1 cellular context compared by ENCODE assay signal in the genomic region with DNA sequence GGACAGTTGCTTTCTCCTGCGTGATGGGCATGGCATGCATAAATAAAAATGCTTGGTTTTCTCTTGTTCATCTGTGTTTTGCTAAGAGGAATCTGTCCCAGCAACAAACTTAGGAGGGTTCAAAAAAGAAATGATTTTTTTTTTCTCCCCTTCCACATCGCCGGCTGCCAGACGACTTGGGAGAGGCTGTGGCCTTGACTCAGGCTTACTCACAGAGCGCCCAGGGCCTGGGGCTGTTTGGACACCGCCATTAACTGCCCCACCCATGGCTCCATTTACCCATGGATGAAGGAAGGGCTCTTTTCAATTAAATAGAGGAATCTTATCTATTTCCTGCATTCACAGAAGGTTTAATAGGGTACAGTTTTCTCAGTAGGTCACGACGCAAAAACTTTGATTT.
TF ChIP-seq lines count a peak whose summit lies in the region.

No MANE protein-coding gene starts in this region.

TF ChIP-seq in GM23338, 12 proteins besides CTCF, POLR2A, EP300 and RAD21 (continued from another document):
- TF ChIP-seq, protein P1, sequence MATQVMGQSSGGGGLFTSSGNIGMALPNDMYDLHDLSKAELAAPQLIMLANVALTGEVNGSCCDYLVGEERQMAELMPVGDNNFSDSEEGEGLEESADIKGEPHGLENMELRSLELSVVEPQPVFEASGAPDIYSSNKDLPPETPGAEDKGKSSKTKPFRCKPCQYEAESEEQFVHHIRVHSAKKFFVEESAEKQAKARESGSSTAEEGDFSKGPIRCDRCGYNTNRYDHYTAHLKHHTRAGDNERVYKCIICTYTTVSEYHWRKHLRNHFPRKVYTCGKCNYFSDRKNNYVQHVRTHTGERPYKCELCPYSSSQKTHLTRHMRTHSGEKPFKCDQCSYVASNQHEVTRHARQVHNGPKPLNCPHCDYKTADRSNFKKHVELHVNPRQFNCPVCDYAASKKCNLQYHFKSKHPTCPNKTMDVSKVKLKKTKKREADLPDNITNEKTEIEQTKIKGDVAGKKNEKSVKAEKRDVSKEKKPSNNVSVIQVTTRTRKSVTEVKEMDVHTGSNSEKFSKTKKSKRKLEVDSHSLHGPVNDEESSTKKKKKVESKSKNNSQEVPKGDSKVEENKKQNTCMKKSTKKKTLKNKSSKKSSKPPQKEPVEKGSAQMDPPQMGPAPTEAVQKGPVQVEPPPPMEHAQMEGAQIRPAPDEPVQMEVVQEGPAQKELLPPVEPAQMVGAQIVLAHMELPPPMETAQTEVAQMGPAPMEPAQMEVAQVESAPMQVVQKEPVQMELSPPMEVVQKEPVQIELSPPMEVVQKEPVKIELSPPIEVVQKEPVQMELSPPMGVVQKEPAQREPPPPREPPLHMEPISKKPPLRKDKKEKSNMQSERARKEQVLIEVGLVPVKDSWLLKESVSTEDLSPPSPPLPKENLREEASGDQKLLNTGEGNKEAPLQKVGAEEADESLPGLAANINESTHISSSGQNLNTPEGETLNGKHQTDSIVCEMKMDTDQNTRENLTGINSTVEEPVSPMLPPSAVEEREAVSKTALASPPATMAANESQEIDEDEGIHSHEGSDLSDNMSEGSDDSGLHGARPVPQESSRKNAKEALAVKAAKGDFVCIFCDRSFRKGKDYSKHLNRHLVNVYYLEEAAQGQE (IDR thresholded peaks at IDR 0.05; ENCODE audit: unreplicated experiment): no peak
- TF ChIP-seq POLR2AphosphoS5 (IDR thresholded peaks at IDR 0.05; ENCODE audit: low read depth) (no peak), ZNF331 (CRISPR knock-in tag; IDR thresholded peaks at IDR 0.05; ENCODE audit: low read depth) (no peak), STAT1 (IDR thresholded peaks at IDR 0.05; ENCODE audit: unreplicated experiment) (no peak), JUNB (IDR thresholded peaks at IDR 0.05; ENCODE audit: unreplicated experiment) (no peak), NANOG (IDR thresholded peaks at IDR 0.05; ENCODE audit: borderline replicate concordance) (no peak), EZH2phosphoT487 (IDR thresholded peaks at IDR 0.05; ENCODE audit: unreplicated experiment) (no peak), EZH2 (IDR thresholded peaks at IDR 0.05; ENCODE audit: low read depth, unreplicated experiment) (no peak)
- TF ChIP-seq, protein P2, sequence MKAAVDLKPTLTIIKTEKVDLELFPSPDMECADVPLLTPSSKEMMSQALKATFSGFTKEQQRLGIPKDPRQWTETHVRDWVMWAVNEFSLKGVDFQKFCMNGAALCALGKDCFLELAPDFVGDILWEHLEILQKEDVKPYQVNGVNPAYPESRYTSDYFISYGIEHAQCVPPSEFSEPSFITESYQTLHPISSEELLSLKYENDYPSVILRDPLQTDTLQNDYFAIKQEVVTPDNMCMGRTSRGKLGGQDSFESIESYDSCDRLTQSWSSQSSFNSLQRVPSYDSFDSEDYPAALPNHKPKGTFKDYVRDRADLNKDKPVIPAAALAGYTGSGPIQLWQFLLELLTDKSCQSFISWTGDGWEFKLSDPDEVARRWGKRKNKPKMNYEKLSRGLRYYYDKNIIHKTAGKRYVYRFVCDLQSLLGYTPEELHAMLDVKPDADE (IDR thresholded peaks at IDR 0.05): no peak
- TF ChIP-seq, protein P3, sequence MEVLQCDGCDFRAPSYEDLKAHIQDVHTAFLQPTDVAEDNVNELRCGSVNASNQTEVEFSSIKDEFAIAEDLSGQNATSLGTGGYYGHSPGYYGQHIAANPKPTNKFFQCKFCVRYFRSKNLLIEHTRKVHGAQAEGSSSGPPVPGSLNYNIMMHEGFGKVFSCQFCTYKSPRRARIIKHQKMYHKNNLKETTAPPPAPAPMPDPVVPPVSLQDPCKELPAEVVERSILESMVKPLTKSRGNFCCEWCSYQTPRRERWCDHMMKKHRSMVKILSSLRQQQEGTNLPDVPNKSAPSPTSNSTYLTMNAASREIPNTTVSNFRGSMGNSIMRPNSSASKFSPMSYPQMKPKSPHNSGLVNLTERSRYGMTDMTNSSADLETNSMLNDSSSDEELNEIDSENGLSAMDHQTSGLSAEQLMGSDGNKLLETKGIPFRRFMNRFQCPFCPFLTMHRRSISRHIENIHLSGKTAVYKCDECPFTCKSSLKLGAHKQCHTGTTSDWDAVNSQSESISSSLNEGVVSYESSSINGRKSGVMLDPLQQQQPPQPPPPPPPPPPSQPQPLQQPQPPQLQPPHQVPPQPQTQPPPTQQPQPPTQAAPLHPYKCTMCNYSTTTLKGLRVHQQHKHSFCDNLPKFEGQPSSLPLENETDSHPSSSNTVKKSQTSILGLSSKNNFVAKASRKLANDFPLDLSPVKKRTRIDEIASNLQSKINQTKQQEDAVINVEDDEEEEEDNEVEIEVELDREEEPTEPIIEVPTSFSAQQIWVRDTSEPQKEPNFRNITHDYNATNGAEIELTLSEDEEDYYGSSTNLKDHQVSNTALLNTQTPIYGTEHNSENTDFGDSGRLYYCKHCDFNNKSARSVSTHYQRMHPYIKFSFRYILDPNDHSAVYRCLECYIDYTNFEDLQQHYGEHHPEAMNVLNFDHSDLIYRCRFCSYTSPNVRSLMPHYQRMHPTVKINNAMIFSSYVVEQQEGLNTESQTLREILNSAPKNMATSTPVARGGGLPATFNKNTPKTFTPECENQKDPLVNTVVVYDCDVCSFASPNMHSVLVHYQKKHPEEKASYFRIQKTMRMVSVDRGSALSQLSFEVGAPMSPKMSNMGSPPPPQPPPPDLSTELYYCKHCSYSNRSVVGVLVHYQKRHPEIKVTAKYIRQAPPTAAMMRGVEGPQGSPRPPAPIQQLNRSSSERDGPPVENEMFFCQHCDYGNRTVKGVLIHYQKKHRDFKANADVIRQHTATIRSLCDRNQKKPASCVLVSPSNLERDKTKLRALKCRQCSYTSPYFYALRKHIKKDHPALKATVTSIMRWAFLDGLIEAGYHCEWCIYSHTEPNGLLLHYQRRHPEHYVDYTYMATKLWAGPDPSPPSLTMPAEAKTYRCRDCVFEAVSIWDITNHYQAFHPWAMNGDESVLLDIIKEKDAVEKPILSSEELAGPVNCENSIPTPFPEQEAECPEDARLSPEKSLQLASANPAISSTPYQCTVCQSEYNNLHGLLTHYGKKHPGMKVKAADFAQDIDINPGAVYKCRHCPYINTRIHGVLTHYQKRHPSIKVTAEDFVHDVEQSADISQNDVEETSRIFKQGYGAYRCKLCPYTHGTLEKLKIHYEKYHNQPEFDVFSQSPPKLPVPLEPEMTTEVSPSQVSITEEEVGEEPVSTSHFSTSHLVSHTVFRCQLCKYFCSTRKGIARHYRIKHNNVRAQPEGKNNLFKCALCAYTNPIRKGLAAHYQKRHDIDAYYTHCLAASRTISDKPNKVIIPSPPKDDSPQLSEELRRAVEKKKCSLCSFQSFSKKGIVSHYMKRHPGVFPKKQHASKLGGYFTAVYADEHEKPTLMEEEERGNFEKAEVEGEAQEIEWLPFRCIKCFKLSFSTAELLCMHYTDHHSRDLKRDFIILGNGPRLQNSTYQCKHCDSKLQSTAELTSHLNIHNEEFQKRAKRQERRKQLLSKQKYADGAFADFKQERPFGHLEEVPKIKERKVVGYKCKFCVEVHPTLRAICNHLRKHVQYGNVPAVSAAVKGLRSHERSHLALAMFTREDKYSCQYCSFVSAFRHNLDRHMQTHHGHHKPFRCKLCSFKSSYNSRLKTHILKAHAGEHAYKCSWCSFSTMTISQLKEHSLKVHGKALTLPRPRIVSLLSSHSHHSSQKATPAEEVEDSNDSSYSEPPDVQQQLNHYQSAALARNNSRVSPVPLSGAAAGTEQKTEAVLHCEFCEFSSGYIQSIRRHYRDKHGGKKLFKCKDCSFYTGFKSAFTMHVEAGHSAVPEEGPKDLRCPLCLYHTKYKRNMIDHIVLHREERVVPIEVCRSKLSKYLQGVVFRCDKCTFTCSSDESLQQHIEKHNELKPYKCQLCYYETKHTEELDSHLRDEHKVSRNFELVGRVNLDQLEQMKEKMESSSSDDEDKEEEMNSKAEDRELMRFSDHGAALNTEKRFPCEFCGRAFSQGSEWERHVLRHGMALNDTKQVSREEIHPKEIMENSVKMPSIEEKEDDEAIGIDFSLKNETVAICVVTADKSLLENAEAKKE (CRISPR knock-in tag; IDR thresholded peaks at IDR 0.05): no peak
TF ChIP-seq in GM23338: peak in this region for 0.
